In genomic region chr2:106139575-106139935, GRCh38 we compare ENCODE assay signal across 14 cellular contexts. TPM values are rescaled to one million over a fixed set of nuclear protein-coding genes. Genes with fewer than 3 reads are reported as not detected.
A peak's percentile ranks its signal among the peaks of the same experiment; 100 is the strongest.
DNase-seq lines count a peak whose midpoint lies in the region; ATAC-seq and TF ChIP-seq lines count a peak whose summit lies in the region.
"Had no signal": no experiment of that assay in that cellular context is flagged by ENCODE, and none has a peak within 500 bp of the region (broad histone marks: within the 10 kb centered on the region; RNA-seq: fewer than 3 reads in every experiment).

No MANE protein-coding gene starts in this region.

- no peaks in the 10 kb centered on the region for H3K27me3 ChIP-seq in left ventricle myocardium inferior (ENCODE audit: low read depth)
- no peaks in the 10 kb centered on the region for H3K27me3 ChIP-seq in heart right ventricle
- no peaks in the 10 kb centered on the region for H3K27me3 ChIP-seq in naive thymus-derived CD4-positive, alpha-beta T cell (ENCODE audit: control insufficient read depth in 2 of 2, insufficient read depth in 2 of 2, low read length in 2 of 2)
- H3K27me3 ChIP-seq: ovary, vagina had no signal

- H3K4me1 Mint-ChIP-seq in activated naive CD8-positive, alpha-beta T cell treated with anti-CD3 and anti-CD28 coated beads, Interleukin-2, amount 50 U/mL, for 24 hours, result peaks cover 58% of the 10 kb centered on the region
- peaks cover 38 to 68% (median 66%) of the 10 kb centered on the region in 7 donors for H3K4me1 Mint-ChIP-seq in naive thymus-derived CD4-positive, alpha-beta T cell

- no peak for DNase-seq in left ventricle myocardium inferior
- DNase-seq in heart right ventricle, result no peak
- DNase-seq in activated naive CD8-positive, alpha-beta T cell treated with anti-CD3 and anti-CD28 coated beads, Interleukin-2, amount 50 U/mL, for 24 hours, result no peak
- peak in 1 of 9 donors; percentile 38 for DNase-seq in naive thymus-derived CD4-positive, alpha-beta T cell
- DNase-seq in stimulated activated CD8-positive, alpha-beta memory T cell treated with anti-CD3 and anti-CD28 coated beads, Interleukin-4, amount 100 ng/mL, for 48 hours, result no peak
- DNase-seq in NCI-H345 (lab: John Stamatoyannopoulos, UW), result no peak
- DNase-seq in G401 (ENCODE audit: low spot score), result no peak
- DNase-seq in anterior cingulate cortex (lab: John Stamatoyannopoulos, UW), result no peak
- DNase-seq: left ventricle myocardium superior, NCI-H2029 treated with DMSO at 0.1 percent for 48 hours, NCI-H774, ovary had no signal

- H3K4me1 ChIP-seq in left ventricle myocardium inferior, result peaks cover 30% of the 10 kb centered on the region
- peaks cover 0 to 38% (median 15%) of the 10 kb centered on the region in 9 donors for H3K4me1 ChIP-seq in heart right ventricle
- peaks cover 6 to 34% of the 10 kb centered on the region in 2 donors for H3K4me1 ChIP-seq in naive thymus-derived CD4-positive, alpha-beta T cell (ENCODE audit: control insufficient read depth in 2 of 2, insufficient read depth in 2 of 2, low read length in 2 of 2)

- TF ChIP-seq CTCF in left ventricle myocardium inferior (IDR thresholded peaks at IDR 0.05; ENCODE audit: borderline replicate concordance), result no peak
- TF ChIP-seq CTCF in heart right ventricle (IDR thresholded peaks at IDR 0.05), result no peak

- H3K27ac ChIP-seq in left ventricle myocardium inferior (replicated peaks) (peak overlapping the region; percentile 70), heart right ventricle (peak overlapping the region in 5 of 10 donors; percentile 55 to 76 (median 65))
- H3K27ac ChIP-seq in naive thymus-derived CD4-positive, alpha-beta T cell (ENCODE audit: low read depth, low read length), result peak overlapping the region; percentile 70
- H3K27ac ChIP-seq: HL-60 had no signal

- WGBS in heart right ventricle, 2 donors, result 94 to 97% methylated on average over 5 of the region's 5 CpGs

- H3K4me3 Mint-ChIP-seq in activated naive CD8-positive, alpha-beta T cell treated with anti-CD3 and anti-CD28 coated beads, Interleukin-2, amount 50 U/mL, for 24 hours, result peak overlapping the region; percentile 71
- H3K4me3 Mint-ChIP-seq in naive thymus-derived CD4-positive, alpha-beta T cell, result peak overlapping the region; percentile 73 to 90 (median 84)

- H3K27ac Mint-ChIP-seq in activated naive CD8-positive, alpha-beta T cell treated with anti-CD3 and anti-CD28 coated beads, Interleukin-2, amount 50 U/mL, for 24 hours, result peak overlapping the region; percentile 81
- peak overlapping the region; percentile 87 to 97 (median 92) for H3K27ac Mint-ChIP-seq in naive thymus-derived CD4-positive, alpha-beta T cell

- intact Hi-C loops in left ventricle myocardium inferior (cut with micrococcal nuclease), result no loop called here
- intact Hi-C loops in heart right ventricle (cut with DNase I), result no loop called here
- intact Hi-C loops in naive thymus-derived CD4-positive, alpha-beta T cell (cut with micrococcal nuclease), result loop anchor here in 1 of 2 donors (5.0 kb wide), 1 partner anchor 53 kb away; the partner anchor contains the start of gene UXS1

- no peak for ATAC-seq in heart right ventricle
- ATAC-seq in activated naive CD8-positive, alpha-beta T cell treated with anti-CD3 and anti-CD28 coated beads, Interleukin-2, amount 50 U/mL, for 24 hours, result peak; percentile 22
- peak; percentile 40 for ATAC-seq in naive thymus-derived CD4-positive, alpha-beta T cell

- no peaks in the 10 kb centered on the region for H3K36me3 ChIP-seq in left ventricle myocardium inferior
- H3K36me3 ChIP-seq in heart right ventricle, result peaks cover 0 to 2% (median 0%) of the 10 kb centered on the region in 9 donors
- peaks cover 0 to 12% (median 6%) of the 10 kb centered on the region in 3 experiments for H3K36me3 ChIP-seq in naive thymus-derived CD4-positive, alpha-beta T cell (ENCODE audit: control insufficient read depth in 2 of 3, insufficient read depth in 3 of 3, low read length in 3 of 3)
- H3K36me3 ChIP-seq: ovary, vagina had no signal

- H3K36me3 Mint-ChIP-seq in activated naive CD8-positive, alpha-beta T cell treated with anti-CD3 and anti-CD28 coated beads, Interleukin-2, amount 50 U/mL, for 24 hours (ENCODE audit: low read depth), result peaks cover 38% of the 10 kb centered on the region
- peaks cover 10 to 33% (median 31%) of the 10 kb centered on the region in 5 donors for H3K36me3 Mint-ChIP-seq in naive thymus-derived CD4-positive, alpha-beta T cell

- H3K9me3 ChIP-seq in left ventricle myocardium inferior (replicated peaks) (no peaks in the 10 kb centered on the region), heart right ventricle (no peaks in the 10 kb centered on the region)
- no peaks in the 10 kb centered on the region for H3K9me3 ChIP-seq in naive thymus-derived CD4-positive, alpha-beta T cell (ENCODE audit: control insufficient read depth in 2 of 3, low read length in 3 of 3)
- H3K9me3 ChIP-seq: ovary, vagina had no signal

- POLR2A ChIA-PET in naive thymus-derived CD4-positive, alpha-beta T cell (lab: Charles Lee), result interaction anchor here (1.0 to 9.4 kb wide), 3 partner anchors 20 to 45 kb away, joined by 3 to 104 read pairs (median 3); no protein-coding TSS in a partner anchor

- H3K27me3 Mint-ChIP-seq in activated naive CD8-positive, alpha-beta T cell treated with anti-CD3 and anti-CD28 coated beads, Interleukin-2, amount 50 U/mL, for 24 hours, result no peaks in the 10 kb centered on the region
- no peaks in the 10 kb centered on the region for H3K27me3 Mint-ChIP-seq in naive thymus-derived CD4-positive, alpha-beta T cell

- in situ Hi-C loops in G401 (cut with HindIII; ENCODE audit: low sequenced_read_pairs), result no loop called here

- CTCF ChIA-PET in naive thymus-derived CD4-positive, alpha-beta T cell (lab: Charles Lee), result no interaction called here

- H3K4me3 ChIP-seq in left ventricle myocardium inferior, result no peak overlapping the region
- H3K4me3 ChIP-seq in heart right ventricle, result no peak overlapping the region
- no peak overlapping the region for H3K4me3 ChIP-seq in naive thymus-derived CD4-positive, alpha-beta T cell (ENCODE audit: low read length)
- H3K4me3 ChIP-seq: ovary, vagina had no signal

- no peaks in the 10 kb centered on the region for H3K9me3 Mint-ChIP-seq in activated naive CD8-positive, alpha-beta T cell treated with anti-CD3 and anti-CD28 coated beads, Interleukin-2, amount 50 U/mL, for 24 hours
- no peaks in the 10 kb centered on the region for H3K9me3 Mint-ChIP-seq in naive thymus-derived CD4-positive, alpha-beta T cell

RNA-seq across cellular contexts. Expression of gene UXS1, which starts 54.5 kb away (rescaled TPM):
- total RNA-seq in left ventricle myocardium inferior (26.7 TPM), heart right ventricle (10 to 100 TPM; 22.0 to 35.0 (median 25.9) TPM)
- 10 to 100 TPM in 1 of 2 donors, 1 to 10 TPM in 1; 7.1 to 19.9 TPM for polyA plus RNA-seq in heart right ventricle
- 100 to 1,000 TPM in 2 of 5 experiments, 10 to 100 TPM in 3; 52.3 to 185 (median 93.3) TPM for total RNA-seq in naive thymus-derived CD4-positive, alpha-beta T cell
- polyA plus RNA-seq in naive thymus-derived CD4-positive, alpha-beta T cell, result 100 to 1,000 TPM in 1 of 2 donors, 10 to 100 TPM in 1; 74.2 to 108 TPM
- 20.1 and 29.0 TPM in 2 replicates for total RNA-seq in G401 (2014; rRNA removed; shearing (Covaris generic))

Comparison
In these comparisons a context has a peak if more than half of its experiments do, and no peak if none do; other contexts are left out.
1. ATAC-seq: peak in activated naive CD8-positive, alpha-beta T cell treated with anti-CD3 and anti-CD28 coated beads, Interleukin-2, amount 50 U/mL, for 24 hours (single experiment) and naive thymus-derived CD4-positive, alpha-beta T cell (single experiment); none in heart right ventricle (0 of 8).